Comparison of ENCODE assay signal across 18 cellular contexts in genomic region chr7:8719102-8719501, GRCh38.
A peak's percentile ranks its signal among the peaks of the same experiment; 100 is the strongest.
DNase-seq lines count a peak whose midpoint lies in the region; ATAC-seq, FAIRE-seq and TF ChIP-seq lines count a peak whose summit lies in the region.
"Had no signal": no experiment of that assay in that cellular context is flagged by ENCODE, and none has a peak within 500 bp of the region (broad histone marks: within the 10 kb centered on the region; RNA-seq: fewer than 3 reads in every experiment).

No MANE protein-coding gene starts in this region.

- BruUV-seq in HepG2 (replicated peaks; lab: Mats Ljungman, UMichigan), result no TSS peak

- no peak for TF ChIP-seq CTCF in liver (IDR thresholded peaks at IDR 0.05; ENCODE audit: low read depth, low read length, missing input control)
- no peak for TF ChIP-seq CTCF in HepG2 (CRISPR knock-in tag; IDR thresholded peaks at IDR 0.05)
- TF ChIP-seq CTCF in right lobe of liver (IDR thresholded peaks at IDR 0.05), result no peak
- TF ChIP-seq CTCF in osteocyte (IDR thresholded peaks at IDR 0.05), result no peak
- TF ChIP-seq CTCF in breast epithelium (IDR thresholded peaks at IDR 0.05), result no peak

- peaks cover 5% of the 10 kb centered on the region for H3K9me3 Mint-ChIP-seq in osteocyte (ENCODE audit: unreplicated experiment)
- H3K9me3 Mint-ChIP-seq: T-cell had no signal

- no peak overlapping the region for H3K4me3 ChIP-seq in liver (ENCODE audit: low read depth in 1 of 3, low read length in 3 of 3)
- H3K4me3 ChIP-seq in HepG2 (replicated peaks in 1 of 3; ENCODE audit: insufficient read depth in 1 of 3, low read depth in 2 of 3, low read length in 3 of 3), result no peak overlapping the region
- H3K4me3 ChIP-seq in right lobe of liver, result no peak overlapping the region
- H3K4me3 ChIP-seq in breast epithelium, result no peak overlapping the region

- H3K4me1 ChIP-seq in liver (ENCODE audit: control insufficient read depth in 4 of 4, insufficient read depth in 4 of 4, low read length in 3 of 4) (peaks cover 0 to 2% (median 0%) of the 10 kb centered on the region in 4 donors), HepG2 (ENCODE audit: insufficient read depth, low read length) (no peaks in the 10 kb centered on the region), right lobe of liver (no peaks in the 10 kb centered on the region), breast epithelium (no peaks in the 10 kb centered on the region)

- TF ChIP-seq EP300 in HepG2 (IDR thresholded peaks at IDR 0.05; ENCODE audit: low read depth in 2 of 2, low read length in 2 of 2) (no peak), HepG2 (CRISPR knock-in tag; IDR thresholded peaks at IDR 0.05; ENCODE audit: borderline replicate concordance) (no peak)

- ATAC-seq in HepG2 (no peak), right lobe of liver (peak; percentile 49 to 79 (median 64)), GM21390 (IDR thresholded peaks at IDR 0.05; ENCODE audit: unreplicated experiment) (no peak)
- ATAC-seq: T-cell had no signal

- POLR2A ChIA-PET in HepG2 (lab: Yijun Ruan, JAX), result no interaction called here

- H3K9ac ChIP-seq in liver (ENCODE audit: low read depth in 1 of 2, low read length in 2 of 2), result no peak overlapping the region
- H3K9ac ChIP-seq in HepG2 (ENCODE audit: insufficient read depth, low read depth, low read length), result no peak overlapping the region

- H3K36me3 ChIP-seq in liver (ENCODE audit: control insufficient read depth in 4 of 4, insufficient read depth in 3 of 4, low read depth in 1 of 4, low read length in 3 of 4) (no peaks in the 10 kb centered on the region), HepG2 (replicated peaks in 1 of 2; ENCODE audit: control insufficient read depth in 1 of 2, insufficient read depth in 2 of 2, low read length in 2 of 2) (no peaks in the 10 kb centered on the region), right lobe of liver (no peaks in the 10 kb centered on the region), breast epithelium (no peaks in the 10 kb centered on the region)

- in situ Hi-C loops in HepG2 (cut with HindIII; ENCODE audit: extremely low pct_ligation_motif_present, low pct_unique_long_range_greater_than_20kb), result loop anchor here (10.0 kb wide), 1 partner anchor 274 kb away; no protein-coding TSS in a partner anchor

- TF ChIP-seq RAD21 in liver (IDR thresholded peaks at IDR 0.05), result no peak
- no peak for TF ChIP-seq RAD21 in HepG2 (CRISPR knock-in tag; IDR thresholded peaks at IDR 0.05)

- 49% methylated on average over 1 of the region's 1 CpG for WGBS in liver
- WGBS in HepG2 (ENCODE audit: low lambda C conversion rate), result 8% methylated on average over 1 of the region's 1 CpG
- WGBS in right lobe of liver (ENCODE audit: insufficient coverage, low coverage, low lambda C conversion rate, missing lambda C conversion rate), result 27% methylated on average over 1 of the region's 1 CpG

- no peaks in the 10 kb centered on the region for H4K20me1 ChIP-seq in HepG2 (ENCODE audit: insufficient read depth, low read length)

- FAIRE-seq in HepG2 (lab: Jason Lieb, UNC), result no peak
- FAIRE-seq: D721Med, H54 had no signal

- H3K9me3 ChIP-seq in liver (ENCODE audit: control insufficient read depth in 4 of 4, low read length in 3 of 4) (no peaks in the 10 kb centered on the region), HepG2 (ENCODE audit: low read length) (no peaks in the 10 kb centered on the region), right lobe of liver (no peaks in the 10 kb centered on the region), breast epithelium (no peaks in the 10 kb centered on the region)

- H3K27me3 ChIP-seq in liver (ENCODE audit: control insufficient read depth in 4 of 4, insufficient read depth in 4 of 4, low read length in 3 of 4) (peaks cover 0 to 2% (median 0%) of the 10 kb centered on the region in 4 donors), HepG2 (ENCODE audit: control insufficient read depth in 1 of 2, insufficient read depth in 2 of 2, low read length in 2 of 2) (no peaks in the 10 kb centered on the region), right lobe of liver (no peaks in the 10 kb centered on the region), breast epithelium (no peaks in the 10 kb centered on the region)

- DNase-seq in HepG2 (ENCODE audit: low spot score), result no peak
- DNase-seq in NCI-H146 (lab: John Stamatoyannopoulos, UW), result peak; percentile 34
- peak; percentile 80 for DNase-seq in NCI-H510A treated with DMSO at 0.1 percent for 48 hours (lab: John Stamatoyannopoulos, UW)
- peak; percentile 32 to 69 (median 48) for DNase-seq in right lobe of liver
- no peak for DNase-seq in osteocyte (ENCODE audit: extremely low spot score, unreplicated experiment)
- DNase-seq in breast epithelium (ENCODE audit: low spot score in 2 of 2), result no peak
- DNase-seq: ACHN; CD4-positive, alpha-beta T cell; KBM-7; NCI-H1048; NCI-H2081 treated with DMSO at 0.1 percent for 48 hours; NCI-H774; T-cell; T1000 had no signal

- no peak overlapping the region for H3K4me2 ChIP-seq in HepG2 (ENCODE audit: low read depth, low read length)

- H3K27me3 Mint-ChIP-seq in osteocyte (ENCODE audit: unreplicated experiment), result no peaks in the 10 kb centered on the region
- H3K27me3 Mint-ChIP-seq: CD4-positive, alpha-beta T cell; T-cell had no signal

- intact Hi-C loops in HepG2 (cut with micrococcal nuclease; ENCODE audit: unreplicated experiment) (no loop called here), right lobe of liver (cut with DNase I) (no loop called here), breast epithelium (cut with DNase I; ENCODE audit: low total_unique reads) (no loop called here)

- no peak overlapping the region for H2AFZ ChIP-seq in HepG2 (ENCODE audit: low read length)

- no peak overlapping the region for H3K4me3 Mint-ChIP-seq in osteocyte (ENCODE audit: unreplicated experiment)
- H3K4me3 Mint-ChIP-seq: CD4-positive, alpha-beta T cell; T-cell had no signal

- TF ChIP-seq POLR2A in HepG2 (IDR thresholded peaks at IDR 0.05; ENCODE audit: insufficient read depth in 1 of 2, low read depth in 2 of 2, low read length in 2 of 2) (no peak), right lobe of liver (IDR thresholded peaks at IDR 0.05) (no peak), breast epithelium (IDR thresholded peaks at IDR 0.05) (no peak)

- H3K27ac Mint-ChIP-seq in osteocyte (ENCODE audit: unreplicated experiment), result no peak overlapping the region
- H3K27ac Mint-ChIP-seq: CD4-positive, alpha-beta T cell; T-cell had no signal

- H3K4me1 Mint-ChIP-seq in osteocyte (ENCODE audit: unreplicated experiment), result no peaks in the 10 kb centered on the region
- H3K4me1 Mint-ChIP-seq: T-cell had no signal

- H3K79me2 ChIP-seq in HepG2 (ENCODE audit: insufficient read depth, low read length), result no peaks in the 10 kb centered on the region

- H3K36me3 Mint-ChIP-seq in osteocyte (ENCODE audit: unreplicated experiment), result no peaks in the 10 kb centered on the region
- H3K36me3 Mint-ChIP-seq: T-cell had no signal

- CTCF ChIA-PET in HepG2 (lab: Yijun Ruan, JAX; ENCODE audit: low intra/inter-chr PET ratio, low total read pairs), result no interaction called here

- H3K27ac ChIP-seq in liver (ENCODE audit: low read depth in 1 of 2, low read length in 2 of 2), result no peak overlapping the region
- no peak overlapping the region for H3K27ac ChIP-seq in HepG2 (ENCODE audit: extremely low read length, insufficient read depth, low read length)
- H3K27ac ChIP-seq in right lobe of liver, result no peak overlapping the region
- H3K27ac ChIP-seq in breast epithelium, result no peak overlapping the region

TF ChIP-seq in liver, 16 proteins besides CTCF, POLR2A, EP300 and RAD21:
- TF ChIP-seq RXRA (IDR thresholded peaks at IDR 0.05) (peak; percentile 48 to 52), NR2F2 (IDR thresholded peaks at IDR 0.05) (no peak)

TF ChIP-seq in HepG2, 621 proteins besides CTCF, POLR2A, EP300 and RAD21:
- TF ChIP-seq RFX1 (IDR thresholded peaks at IDR 0.05), result no peak
- no peak for TF ChIP-seq ZBTB7B (CRISPR knock-in tag; IDR thresholded peaks at IDR 0.05)
- no peak for TF ChIP-seq ZNF782 (CRISPR knock-in tag; IDR thresholded peaks at IDR 0.05; ENCODE audit: borderline replicate concordance)
- TF ChIP-seq CHD2 (IDR thresholded peaks at IDR 0.05; ENCODE audit: low read depth, low read length), result no peak
- TF ChIP-seq POLR2AphosphoS5 (IDR thresholded peaks at IDR 0.05; ENCODE audit: low read depth, low read length), result no peak
- TF ChIP-seq ZBTB7A (CRISPR knock-in tag; IDR thresholded peaks at IDR 0.05), result no peak
- no peak for TF ChIP-seq ZNF674 (CRISPR knock-in tag; IDR thresholded peaks at IDR 0.05; ENCODE audit: low read depth)
- no peak for TF ChIP-seq TBX2 (CRISPR knock-in tag; IDR thresholded peaks at IDR 0.05; ENCODE audit: borderline replicate concordance)
- TF ChIP-seq HES4 (CRISPR knock-in tag; IDR thresholded peaks at IDR 0.05; ENCODE audit: borderline replicate concordance), result no peak
- TF ChIP-seq TAF1 (CRISPR knock-in tag; IDR thresholded peaks at IDR 0.05), result no peak
TF ChIP-seq in HepG2: peak in this region for 0.

Comparison
In these comparisons a context has a peak if more than half of its experiments do, and no peak if none do; other contexts are left out.
1. ATAC-seq: peak in right lobe of liver (4 of 4); none in HepG2 (single experiment) and GM21390 (single experiment).
2. DNase-seq: peak in NCI-H146 (single experiment), NCI-H510A treated with DMSO at 0.1 percent for 48 hours (single experiment) and right lobe of liver (3 of 3); none in HepG2 (single experiment), osteocyte (single experiment) and breast epithelium (0 of 2).